8 cellular contexts compared by ENCODE assay signal in genomic region chr13:60163525-60164471, GRCh38. TPM values are rescaled to one million over a fixed set of nuclear protein-coding genes. Genes with fewer than 3 reads are reported as not detected.
DNase-seq lines count a peak whose midpoint lies in the region; ATAC-seq and TF ChIP-seq lines count a peak whose summit lies in the region.

TSS of gene DIAPH3 (minus strand) at chr13:60163928. CDS start at chr13:60163766, 162 bp downstream.

- WGBS in SK-N-SH (ENCODE audit: low lambda C conversion rate): 0% methylated on average over 20 of the region's 62 CpGs

- H3K4me3 ChIP-seq in GM06990 (replicated peaks; ENCODE audit: low read depth, low read length) (peak within 1 kb of the TSS; percentile 85), SK-N-SH (ENCODE audit: low read depth in 2 of 2, low read length in 1 of 2) (peak within 1 kb of the TSS; percentile 73 to 94)

- H3F3A ChIP-seq in SK-N-SH (replicated peaks; ENCODE audit: insufficient read depth): peaks cover 7% of the 10 kb centered on the region

- H3K27me3 ChIP-seq in GM06990 (replicated peaks; ENCODE audit: control insufficient read depth, insufficient read depth, low read length): no peaks in the 10 kb centered on the region
- H3K27me3 ChIP-seq in SK-N-SH (ENCODE audit: insufficient read depth): no peaks in the 10 kb centered on the region

- peaks cover 10 to 18% of the 10 kb centered on the region in 2 experiments; a peak in 3 of 4 replicates for H3K4me1 ChIP-seq in SK-N-SH (ENCODE audit: control insufficient read depth in 1 of 2, insufficient read depth in 2 of 2, low read depth in 1 of 2, low read length in 1 of 2)

- CTCF ChIA-PET in SK-N-SH (lab: Yijun Ruan, JAX): interaction anchor here (1.2 to 1.4 kb wide), 2 partner anchors 14 to 31 kb away, joined by 3 read pairs; no protein-coding TSS in a partner anchor

- TF ChIP-seq RAD21 in SK-N-SH (IDR thresholded peaks at IDR 0.05; ENCODE audit: low read length): peak; percentile 8; the same call in 1 of the 2 replicates

- H3K9me2 ChIP-seq in SK-N-SH: no peaks in the 10 kb centered on the region

- peak; percentile 94 for DNase-seq in GM06990 (ENCODE audit: extremely low read depth, insufficient read length)
- DNase-seq in NCI-H1048 (lab: John Stamatoyannopoulos, UW): peak; percentile 64
- peak; percentile 94 for DNase-seq in SK-N-SH
- DNase-seq in activated naive CD4-positive, alpha-beta T cell treated with anti-CD3 and anti-CD28 coated beads, Interleukin-2, amount 50 U/mL, for 16 hours: peak; percentile 95
- peak; percentile 96 for DNase-seq in germinal center (ENCODE audit: low spot score)
- peak; percentile 63 to 98 (median 91) for DNase-seq in nucleus accumbens (lab: John Stamatoyannopoulos, UW)

- peak within 1 kb of the TSS; percentile 77 for H2AFZ ChIP-seq in SK-N-SH (ENCODE audit: low read depth)

- H3K9ac ChIP-seq in SK-N-SH: peak within 1 kb of the TSS; percentile 95

- POLR2A ChIA-PET in SK-N-SH (lab: Yijun Ruan, JAX): no interaction called here

- peaks cover 62% of the 10 kb centered on the region for H3K79me2 ChIP-seq in SK-N-SH (ENCODE audit: insufficient read depth)

- ATAC-seq in HG02571 (IDR thresholded peaks at IDR 0.05; ENCODE audit: unreplicated experiment): peak; percentile 100

- peak within 1 kb of the TSS; percentile 84 for H3K4me2 ChIP-seq in SK-N-SH

- no peak for TF ChIP-seq CTCF in GM06990 (IDR thresholded peaks at IDR 0.05; ENCODE audit: insufficient read depth, low read length, poor library complexity, severe bottlenecking)
- no peak for TF ChIP-seq CTCF in SK-N-SH (IDR thresholded peaks at IDR 0.05)

- no peak for TF ChIP-seq EP300 in SK-N-SH (IDR thresholded peaks at IDR 0.05; ENCODE audit: borderline replicate concordance in 1 of 2, low read depth in 1 of 2, low read length in 1 of 2)

- no peaks in the 10 kb centered on the region for H4K20me1 ChIP-seq in SK-N-SH (ENCODE audit: insufficient read depth)

- no peaks in the 10 kb centered on the region; the same call in 1 of the 2 replicates for H3K36me3 ChIP-seq in GM06990 (ENCODE audit: control insufficient read depth, insufficient read depth, low read length)
- H3K36me3 ChIP-seq in SK-N-SH (replicated peaks in 1 of 2; ENCODE audit: control insufficient read depth in 1 of 2, insufficient read depth in 2 of 2, low read length in 1 of 2): peaks cover 0 to 14% of the 10 kb centered on the region in 2 experiments

- peaks cover 4% of the 10 kb centered on the region; the same call in 1 of the 2 replicates for H3K9me3 ChIP-seq in SK-N-SH

- peak within 1 kb of the TSS; percentile 68 to 96 for H3K27ac ChIP-seq in SK-N-SH (ENCODE audit: low read depth in 2 of 2, low read length in 1 of 2)
- peak within 1 kb of the TSS; percentile 64 for H3K27ac ChIP-seq in temporal lobe (ENCODE audit: low read depth, low read length)

TF ChIP-seq in SK-N-SH, 30 proteins besides CTCF, POLR2A, EP300 and RAD21 (continues in another document):
- no peak for TF ChIP-seq MEF2A (IDR thresholded peaks at IDR 0.05; ENCODE audit: borderline replicate concordance, low read depth)
- peak; percentile 66 for TF ChIP-seq TAF1 (IDR thresholded peaks at IDR 0.05; ENCODE audit: borderline replicate concordance, low read depth, low read length)
- no peak for TF ChIP-seq GATA2 (CRISPR knock-in tag; IDR thresholded peaks at IDR 0.05)
- TF ChIP-seq NFIC (IDR thresholded peaks at IDR 0.05; ENCODE audit: borderline replicate concordance): peak; percentile 56; the same call in 1 of the 2 replicates
- no peak for TF ChIP-seq FOSL2 (IDR thresholded peaks at IDR 0.05; ENCODE audit: borderline replicate concordance, low read depth)
- peak; percentile 92 for TF ChIP-seq SIN3A (IDR thresholded peaks at IDR 0.05; ENCODE audit: borderline replicate concordance, low read depth, low read length)
- TF ChIP-seq EZH2phosphoT487 (IDR thresholded peaks at IDR 0.05; ENCODE audit: borderline replicate concordance, low read depth): no peak
- no peak for TF ChIP-seq RCOR1 (IDR thresholded peaks at IDR 0.05; ENCODE audit: low read length)
- TF ChIP-seq ZBTB33 (IDR thresholded peaks at IDR 0.05; ENCODE audit: borderline replicate concordance, low read depth): no peak
- no peak for TF ChIP-seq YY1 (IDR thresholded peaks at IDR 0.05; ENCODE audit: low read depth)
- TF ChIP-seq IRF3 (IDR thresholded peaks at IDR 0.05; ENCODE audit: low read depth, low read length): peak; percentile 78
- TF ChIP-seq USF1 (IDR thresholded peaks at IDR 0.05; ENCODE audit: borderline replicate concordance, low read depth): no peak
- TF ChIP-seq USF2 (IDR thresholded peaks at IDR 0.05; ENCODE audit: borderline replicate concordance, low read depth, low read length): no peak
- TF ChIP-seq POLR2AphosphoS5 (IDR thresholded peaks at IDR 0.05; ENCODE audit: low read depth, low read length): peak; percentile 98
- TF ChIP-seq MAX (IDR thresholded peaks at IDR 0.05; ENCODE audit: low read depth): peak; percentile 62
- TF ChIP-seq CHD2 (IDR thresholded peaks at IDR 0.05; ENCODE audit: low read length, partially characterized antibody): peak; percentile 91
- no peak; the same call in 1 of the 2 replicates for TF ChIP-seq FOXJ3 (CRISPR knock-in tag; IDR thresholded peaks at IDR 0.05)
- TF ChIP-seq FOXM1 (IDR thresholded peaks at IDR 0.05; ENCODE audit: low read depth): no peak
- peak; percentile 93 for TF ChIP-seq MXI1 (IDR thresholded peaks at IDR 0.05; ENCODE audit: low read depth, low read length)
- peak; percentile 94 for TF ChIP-seq GABPA (IDR thresholded peaks at IDR 0.05; ENCODE audit: low read depth)
- 0 out of 2 replicates have a peak, but pooled peaks have one; percentile 41 for TF ChIP-seq RFX5 (IDR thresholded peaks at IDR 0.05; ENCODE audit: low read length)
- TF ChIP-seq JUND (IDR thresholded peaks at IDR 0.05): no peak
- TF ChIP-seq RXRA (IDR thresholded peaks at IDR 0.05; ENCODE audit: borderline replicate concordance, low read depth): no peak
- TF ChIP-seq TEAD4 (IDR thresholded peaks at IDR 0.05; ENCODE audit: borderline replicate concordance, insufficient read depth): no peak
- TF ChIP-seq PBX3 (IDR thresholded peaks at IDR 0.05): peak; percentile 99

RNA-seq across cellular contexts. Expression of gene DIAPH3, which starts in this region (rescaled TPM):
- 5.4 TPM in 2 replicates for polyA plus RNA-seq in SK-N-SH (2012; rRNA removed)
- 7.3 and 9.8 TPM in 2 replicates for polyA plus RNA-seq in SK-N-SH (2012; cell fraction: cytosol; rRNA removed)
- polyA plus RNA-seq in SK-N-SH (2012; cell fraction: nucleus; rRNA removed): 3.6 and 5.8 TPM in 2 replicates
- total RNA-seq in temporal lobe: 6.1 TPM

Comparison
In these comparisons a context has a peak if more than half of its experiments do, and no peak if none do; other contexts are left out.
1. Peak in every context shown above with its lines: DNase-seq, ATAC-seq, H3K4me3 ChIP-seq and H3K27ac ChIP-seq.